ENCODE assay signal across 34 cellular contexts in genomic region chr11:5131584-5132335, GRCh38. TPM values are rescaled to one million over a fixed set of nuclear protein-coding genes. Genes with fewer than 3 reads are reported as not detected.
"Had no signal": no experiment of that assay in that cellular context is flagged by ENCODE, and none has a peak within 500 bp of the region (broad histone marks: within the 10 kb centered on the region; RNA-seq: fewer than 3 reads in every experiment).

No MANE protein-coding gene starts in this region.

- H3K4me3 ChIP-seq: stomach, suprapubic skin, testis, thoracic aorta, thyroid gland, tibial artery, tibial nerve, transverse colon, upper lobe of left lung, upper lobe of right lung, uterus, vagina had no signal

- H3K4me1 Mint-ChIP-seq: stimulated activated effector memory CD8-positive, alpha-beta T cell treated with anti-CD3 and anti-CD28 coated beads, Interleukin-12 subunit alpha, Interleukin-12 subunit beta, amount 100 ng/mL, for 72 hours; stimulated activated memory B cell treated with anti-CD40 and anti-IgM and Interleukin-4, amounts not matched to agents 10 μg/mL and 1 μg/mL and 100 μg/mL, for 72 hours; stimulated activated naive B cell treated with anti-CD40 and anti-IgM and Interleukin-4, amounts not matched to agents 10 μg/mL and 1 μg/mL and 100 μg/mL, for 72 hours; stimulated activated naive CD8-positive, alpha-beta T cell treated with anti-CD3 and anti-CD28 coated beads, Interleukin-15, amount 100 ng/mL, for 72 hours had no signal

- DNase-seq: stimulated activated CD4-positive, alpha-beta T cell treated with anti-CD3 and anti-CD28 coated beads, Interleukin-2, amount 100 ng/mL, for 48 hours; stimulated activated CD4-positive, alpha-beta T cell treated with anti-CD3 and anti-CD28 coated beads, Interleukin-4, amount 100 ng/mL, for 1 hour; stimulated activated CD4-positive, alpha-beta T cell treated with anti-CD3 and anti-CD28 coated beads, Interleukin-4, amount 100 ng/mL, for 24 hours; stimulated activated CD4-positive, alpha-beta T cell treated with anti-CD3 and anti-CD28 coated beads, Interleukin-4, amount 100 ng/mL, for 4 hours; stimulated activated CD8-positive, alpha-beta memory T cell treated with anti-CD3 and anti-CD28 coated beads, Interleukin-4, amount 100 ng/mL, for 48 hours; stimulated activated naive B cell treated with anti-CD40 and anti-IgM and Interleukin-4, amounts not matched to agents 10 μg/mL and 1 μg/mL and 100 μg/mL, for 72 hours; stimulated activated naive CD4-positive, alpha-beta T cell; stimulated activated naive CD4-positive, alpha-beta T cell treated with Interleukin-2 at 50 U/mL for 16 hours; stimulated activated naive CD8-positive, alpha-beta T cell treated with anti-CD3 and anti-CD28 coated beads, Interleukin-15, amount 100 ng/mL, for 72 hours; stimulated activated naive CD8-positive, alpha-beta T cell treated with anti-CD3 and anti-CD28 coated beads, Interleukin-15, Interleukin-2, amounts not matched to agents 100 U/mL and 50 U/mL, for 24 hours; stomach; substantia nigra; testis; thyroid gland; tibial artery; transverse colon; trophoblast cell; upper lobe of left lung; upper lobe of right lung; uterus had no signal

- H3K27ac ChIP-seq: stomach, suprapubic skin, testis, thoracic aorta, thyroid gland, tibial artery, tibial nerve, transverse colon, upper lobe of left lung, upper lobe of right lung, uterus, vagina had no signal

- FAIRE-seq: urothelium cell line had no signal

- H3K9me3 ChIP-seq: stomach, suprapubic skin, testis, thoracic aorta, thyroid gland, tibial artery, tibial nerve, transverse colon, upper lobe of left lung, upper lobe of right lung, uterus, vagina had no signal

- H3K27me3 Mint-ChIP-seq: stimulated activated memory B cell treated with anti-CD40 and anti-IgM and Interleukin-4, amounts not matched to agents 10 μg/mL and 1 μg/mL and 100 μg/mL, for 72 hours; stimulated activated naive B cell treated with anti-CD40 and anti-IgM and Interleukin-4, amounts not matched to agents 10 μg/mL and 1 μg/mL and 100 μg/mL, for 72 hours; stimulated activated naive CD8-positive, alpha-beta T cell treated with anti-CD3 and anti-CD28 coated beads, Interleukin-15, Interleukin-2, amounts not matched to agents 100 ng/mL and 50 ng/mL, for 24 hours had no signal

- H3K36me3 Mint-ChIP-seq: stimulated activated effector memory CD8-positive, alpha-beta T cell treated with anti-CD3 and anti-CD28 coated beads, Interleukin-12 subunit alpha, Interleukin-12 subunit beta, amount 100 ng/mL, for 72 hours; stimulated activated memory B cell treated with anti-CD40 and anti-IgM and Interleukin-4, amounts not matched to agents 10 μg/mL and 1 μg/mL and 100 μg/mL, for 72 hours; stimulated activated naive B cell treated with anti-CD40 and anti-IgM and Interleukin-4, amounts not matched to agents 10 μg/mL and 1 μg/mL and 100 μg/mL, for 72 hours; type B pancreatic cell had no signal

- H3K4me1 ChIP-seq: stomach, suprapubic skin, testis, thyroid gland, tibial artery, tibial nerve, transverse colon, upper lobe of left lung, upper lobe of right lung, uterus, vagina had no signal

- H3K9me3 Mint-ChIP-seq: stimulated activated effector memory CD8-positive, alpha-beta T cell treated with anti-CD3 and anti-CD28 coated beads, Interleukin-12 subunit alpha, Interleukin-12 subunit beta, amount 100 ng/mL, for 72 hours; stimulated activated memory B cell treated with anti-CD40 and anti-IgM and Interleukin-4, amounts not matched to agents 10 μg/mL and 1 μg/mL and 100 μg/mL, for 72 hours; stimulated activated naive B cell treated with anti-CD40 and anti-IgM and Interleukin-4, amounts not matched to agents 10 μg/mL and 1 μg/mL and 100 μg/mL, for 72 hours; stimulated activated naive CD8-positive, alpha-beta T cell treated with anti-CD3 and anti-CD28 coated beads, Interleukin-15, amount 100 ng/mL, for 72 hours; stimulated activated naive CD8-positive, alpha-beta T cell treated with anti-CD3 and anti-CD28 coated beads, Interleukin-15, Interleukin-2, amounts not matched to agents 100 ng/mL and 50 ng/mL, for 24 hours; type B pancreatic cell had no signal

- H3K27me3 ChIP-seq: stomach, suprapubic skin, testis, thyroid gland, tibial artery, tibial nerve, transverse colon, upper lobe of left lung, upper lobe of right lung, uterus, vagina had no signal

- H3K27ac Mint-ChIP-seq: stimulated activated effector memory CD8-positive, alpha-beta T cell treated with anti-CD3 and anti-CD28 coated beads, Interleukin-12 subunit alpha, Interleukin-12 subunit beta, amount 100 ng/mL, for 72 hours; stimulated activated memory B cell treated with anti-CD40 and anti-IgM and Interleukin-4, amounts not matched to agents 10 μg/mL and 1 μg/mL and 100 μg/mL, for 72 hours; stimulated activated naive B cell treated with anti-CD40 and anti-IgM and Interleukin-4, amounts not matched to agents 10 μg/mL and 1 μg/mL and 100 μg/mL, for 72 hours; stimulated activated naive CD8-positive, alpha-beta T cell treated with anti-CD3 and anti-CD28 coated beads, Interleukin-15, amount 100 ng/mL, for 72 hours; stimulated activated naive CD8-positive, alpha-beta T cell treated with anti-CD3 and anti-CD28 coated beads, Interleukin-15, Interleukin-2, amounts not matched to agents 100 ng/mL and 50 ng/mL, for 24 hours; type B pancreatic cell had no signal

- H3K36me3 ChIP-seq: stomach, suprapubic skin, thoracic aorta, thyroid gland, tibial artery, tibial nerve, transverse colon, upper lobe of left lung, upper lobe of right lung, uterus, vagina had no signal

- H3K4me3 Mint-ChIP-seq: stimulated activated effector memory CD8-positive, alpha-beta T cell treated with anti-CD3 and anti-CD28 coated beads, Interleukin-12 subunit alpha, Interleukin-12 subunit beta, amount 100 ng/mL, for 72 hours; stimulated activated memory B cell treated with anti-CD40 and anti-IgM and Interleukin-4, amounts not matched to agents 10 μg/mL and 1 μg/mL and 100 μg/mL, for 72 hours; stimulated activated naive B cell treated with anti-CD40 and anti-IgM and Interleukin-4, amounts not matched to agents 10 μg/mL and 1 μg/mL and 100 μg/mL, for 72 hours; stimulated activated naive CD8-positive, alpha-beta T cell treated with anti-CD3 and anti-CD28 coated beads, Interleukin-15, amount 100 ng/mL, for 72 hours; stimulated activated naive CD8-positive, alpha-beta T cell treated with anti-CD3 and anti-CD28 coated beads, Interleukin-15, Interleukin-2, amounts not matched to agents 100 ng/mL and 50 ng/mL, for 24 hours; type B pancreatic cell had no signal

- ATAC-seq: stimulated activated effector memory CD8-positive, alpha-beta T cell treated with anti-CD3 and anti-CD28 coated beads, Interleukin-12 subunit alpha, Interleukin-12 subunit beta, amount 100 ng/mL, for 72 hours; stimulated activated memory B cell treated with anti-CD40 and anti-IgM and Interleukin-4, amounts not matched to agents 10 μg/mL and 1 μg/mL and 100 μg/mL, for 72 hours; stimulated activated naive B cell treated with anti-CD40 and anti-IgM and Interleukin-4, amounts not matched to agents 10 μg/mL and 1 μg/mL and 100 μg/mL, for 72 hours; stimulated activated naive CD8-positive, alpha-beta T cell treated with anti-CD3 and anti-CD28 coated beads, Interleukin-15, amount 100 ng/mL, for 72 hours; stimulated activated naive CD8-positive, alpha-beta T cell treated with anti-CD3 and anti-CD28 coated beads, Interleukin-15, Interleukin-2, amounts not matched to agents 100 U/mL and 50 U/mL, for 24 hours; upper lobe of right lung had no signal

RNA-seq across cellular contexts. Expression of gene OR52A5, which starts 6.4 kb away (rescaled TPM):
- total RNA-seq: subcutaneous adipose tissue, suprapubic skin, temporal lobe, thoracic aorta, thyroid gland, tibial nerve, transverse colon, upper lobe of left lung, upper lobe of right lung, ureter, urinary bladder, uterus, vagina had no signal
- polyA plus RNA-seq: stomach, thymus, urinary bladder had no signal

RNA-seq across cellular contexts. Expression of gene OR52A1, which starts 22.8 kb away (rescaled TPM):
- total RNA-seq: stomach, subcutaneous adipose tissue, suprapubic skin, temporal lobe, thoracic aorta, thyroid gland, tibial nerve, transverse colon, upper lobe of left lung, upper lobe of right lung, ureter, urinary bladder, uterus, vagina had no signal
- polyA plus RNA-seq: stomach, thymus, urinary bladder had no signal
